8 cellular contexts compared by ENCODE assay signal in the genomic region with DNA sequence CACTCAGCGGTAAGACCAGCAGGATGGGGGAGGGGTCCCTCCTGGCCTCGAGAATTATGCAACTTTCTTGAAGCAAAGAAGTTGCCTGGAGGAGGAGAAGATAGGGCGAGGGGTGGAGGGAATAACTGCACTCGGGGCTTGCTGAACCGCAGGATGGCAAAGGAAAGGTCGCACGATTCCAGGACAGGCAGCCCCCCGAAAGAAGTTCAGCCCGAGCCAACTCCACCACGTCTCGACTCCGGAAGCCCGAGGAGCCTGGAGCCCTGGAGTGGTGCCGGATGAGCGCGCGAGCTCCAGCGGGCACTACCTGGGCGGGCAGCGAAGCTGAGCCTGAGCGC. TPM values are rescaled to one million over a fixed set of nuclear protein-coding genes. Genes with fewer than 3 reads are reported as not detected.
DNase-seq lines count a peak whose midpoint lies in the region; ATAC-seq and TF ChIP-seq lines count a peak whose summit lies in the region.

No MANE protein-coding gene starts in this region.

- H3K4me1 Mint-ChIP-seq in T-cell (peaks cover 13 to 19% (median 16%) of the 10 kb centered on the region in 3 donors), naive B cell (peaks cover 11 to 24% (median 19%) of the 10 kb centered on the region in 3 donors)

- H3K36me3 Mint-ChIP-seq in T-cell (no peaks in the 10 kb centered on the region), naive B cell (peaks cover 3 to 8% of the 10 kb centered on the region in 2 donors)

- ATAC-seq in T-cell (replicated peaks in 1 of 4) (peak; percentile 46 to 63 (median 54)), naive B cell (ENCODE audit: low read depth in 2 of 2) (peak in 1 of 2 donors; percentile 33)

- H3K27me3 Mint-ChIP-seq in T-cell (peaks cover 51 to 64% of the 10 kb centered on the region in 2 donors), naive B cell (peaks cover 49 to 72% (median 59%) of the 10 kb centered on the region in 3 donors)

- H3K4me3 Mint-ChIP-seq in T-cell (peak overlapping the region; percentile 76 to 83 (median 78)), naive B cell (peak overlapping the region; percentile 83 to 92 (median 87))

- peak; percentile 17 to 31 for DNase-seq in stimulated activated CD4-positive, alpha-beta T cell treated with anti-CD3 and anti-CD28 coated beads, Interleukin-2, amount 100 ng/mL, for 24 hours
- no peak for DNase-seq in stimulated activated CD4-positive, alpha-beta T cell treated with anti-CD3 and anti-CD28 coated beads, Interleukin-12 subunit alpha, Interleukin-12 subunit beta, amount 100 ng/mL, for 4 hours
- DNase-seq in T-cell (peak in 2 of 34 experiments; percentile 5 to 6), erythroblast (lab: John Stamatoyannopoulos, UW) (peak; percentile 34 to 36), naive B cell (no peak), NCI-H187 (lab: John Stamatoyannopoulos, UW) (no peak), OCI-M2 (lab: John Stamatoyannopoulos, UW; ENCODE audit: unreplicated experiment) (no peak), NCI-H1436 (lab: John Stamatoyannopoulos, UW) (no peak)

- H3K27ac Mint-ChIP-seq in T-cell: peak overlapping the region in 1 of 2 donors; percentile 24
- peak overlapping the region in 1 of 6 donors; percentile 63 for H3K27ac Mint-ChIP-seq in naive B cell

- no peak for TF ChIP-seq POLR2A in erythroblast (IDR thresholded peaks at IDR 0.05; ENCODE audit: low read length)

- peaks cover 0 to 2% (median 0%) of the 10 kb centered on the region in 3 donors for H3K9me3 Mint-ChIP-seq in T-cell
- peaks cover 0 to 1% (median 0%) of the 10 kb centered on the region in 7 donors for H3K9me3 Mint-ChIP-seq in naive B cell

- CTCF ChIA-PET in T-cell (lab: Charles Lee): no interaction called here

- POLR2A ChIA-PET in T-cell (lab: Charles Lee): no interaction called here

RNA-seq across cellular contexts. Expression of gene WWTR1, which starts 0.4 kb away (rescaled TPM):
- 1 to 10 TPM in 4 of 5 donors, under 1 TPM in 1; 0.43 to 1.6 (median 1.1) TPM for total RNA-seq in T-cell
- under 1 TPM in 1 of 6 donors, not detected in 5; 0.61 TPM for polyA plus RNA-seq in naive B cell (ENCODE audit: low read depth in 6 of 6)

Comparison
In these comparisons a context has a peak if more than half of its experiments do, and no peak if none do; other contexts are left out.
1. DNase-seq: peak in stimulated activated CD4-positive, alpha-beta T cell treated with anti-CD3 and anti-CD28 coated beads, Interleukin-2, amount 100 ng/mL, for 24 hours (2 of 2) and erythroblast (2 of 2); none in stimulated activated CD4-positive, alpha-beta T cell treated with anti-CD3 and anti-CD28 coated beads, Interleukin-12 subunit alpha, Interleukin-12 subunit beta, amount 100 ng/mL, for 4 hours (single experiment), naive B cell (single experiment), NCI-H187 (0 of 2), OCI-M2 (single experiment) and NCI-H1436 (single experiment).